In genomic region chr6:32882879-32883250, GRCh38 we compare ENCODE assay signal across 1 cellular context.
TF ChIP-seq lines count a peak whose summit lies in the region.

No MANE protein-coding gene starts in this region.

TF ChIP-seq in GM12878, 131 proteins besides CTCF, POLR2A, EP300 and RAD21:
- TF ChIP-seq ZNF207 (IDR thresholded peaks at IDR 0.05; ENCODE audit: borderline replicate concordance) (no peak), ZBTB33 (IDR thresholded peaks at IDR 0.05) (no peak)
- TF ChIP-seq, protein P1, sequence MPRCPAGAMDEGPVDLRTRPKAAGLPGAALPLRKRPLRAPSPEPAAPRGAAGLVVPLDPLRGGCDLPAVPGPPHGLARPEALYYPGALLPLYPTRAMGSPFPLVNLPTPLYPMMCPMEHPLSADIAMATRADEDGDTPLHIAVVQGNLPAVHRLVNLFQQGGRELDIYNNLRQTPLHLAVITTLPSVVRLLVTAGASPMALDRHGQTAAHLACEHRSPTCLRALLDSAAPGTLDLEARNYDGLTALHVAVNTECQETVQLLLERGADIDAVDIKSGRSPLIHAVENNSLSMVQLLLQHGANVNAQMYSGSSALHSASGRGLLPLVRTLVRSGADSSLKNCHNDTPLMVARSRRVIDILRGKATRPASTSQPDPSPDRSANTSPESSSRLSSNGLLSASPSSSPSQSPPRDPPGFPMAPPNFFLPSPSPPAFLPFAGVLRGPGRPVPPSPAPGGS (IDR thresholded peaks at IDR 0.05; ENCODE audit: borderline replicate concordance, insufficient read depth, low read depth, low read length, poor library complexity, severe bottlenecking) = peak; percentile 14
